Comparison of ENCODE assay signal across 34 cellular contexts in the genomic region with DNA sequence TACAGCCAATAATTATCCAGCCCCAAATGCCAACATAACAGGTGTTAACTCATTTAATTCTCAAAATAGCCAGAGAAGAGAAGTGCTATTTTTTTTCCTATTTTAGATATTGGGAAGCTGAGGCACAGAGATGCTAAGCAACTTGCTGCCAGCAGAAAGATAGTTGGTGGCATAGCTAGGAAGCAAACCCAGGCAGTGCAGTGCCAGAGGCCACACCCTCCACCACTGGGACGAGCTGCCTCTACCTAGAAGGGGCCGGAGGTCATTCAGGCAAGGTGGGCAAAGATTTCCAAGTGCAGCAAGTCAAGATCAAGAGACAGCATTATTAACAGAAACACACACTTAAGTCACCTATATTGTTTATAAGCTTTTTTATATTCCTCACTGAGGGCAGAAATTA.
"Had no signal": no experiment of that assay in that cellular context is flagged by ENCODE, and none has a peak within 500 bp of the region (broad histone marks: within the 10 kb centered on the region; RNA-seq: fewer than 3 reads in every experiment).

No MANE protein-coding gene starts in this region.

- H3K4me1 Mint-ChIP-seq: activated B cell treated with CpG ODN at 0.5 μM for 24 hours; activated naive CD4-positive, alpha-beta T cell treated with anti-CD3 and anti-CD28 coated beads, Interleukin-2, amount 50 U/mL, for 24 hours; activated naive CD8-positive, alpha-beta T cell treated with anti-CD3 and anti-CD28 coated beads for 36 hours; activated naive CD8-positive, alpha-beta T cell treated with anti-CD3 and anti-CD28 coated beads, Interleukin-2, amount 50 U/mL, for 24 hours; endodermal cell; T-cell; T-helper 17 cell had no signal

- H3K4me3 Mint-ChIP-seq: activated B cell treated with CpG ODN at 0.5 μM for 24 hours; activated CD8-positive, alpha-beta T cell treated with anti-CD3 and anti-CD28 coated beads for 36 hours; activated naive CD4-positive, alpha-beta T cell treated with anti-CD3 and anti-CD28 coated beads for 36 hours; activated naive CD4-positive, alpha-beta T cell treated with anti-CD3 and anti-CD28 coated beads, Interleukin-2, amount 50 U/mL, for 24 hours; activated naive CD8-positive, alpha-beta T cell treated with anti-CD3 and anti-CD28 coated beads for 36 hours; activated naive CD8-positive, alpha-beta T cell treated with anti-CD3 and anti-CD28 coated beads, Interleukin-2, amount 50 U/mL, for 24 hours; activated T-helper 1 cell treated with anti-CD3 and anti-CD28 coated beads, Interleukin-12 subunit alpha, Interleukin-12 subunit beta, Interleukin-2, Interleukin-4 antibody, amounts not matched to agents 30 ng/mL and 10 ng/mL and 1 ng/mL, durations not matched to agents 14 hours and 24 hours and 36 hours; endodermal cell; T-cell; T-helper 17 cell; T-helper 2 cell treated with Interferon-gamma antibody and Interleukin-4, amounts not matched to agents 5 μg/mL and 100 μg/mL, for 36 hours had no signal

- H3K27ac ChIP-seq: adrenal gland, body of pancreas, colonic mucosa, foreskin keratinocyte, WERI-Rb-1 had no signal

- H3K27me3 Mint-ChIP-seq: activated B cell treated with CpG ODN at 0.5 μM for 24 hours; activated CD8-positive, alpha-beta T cell treated with anti-CD3 and anti-CD28 coated beads for 36 hours; activated naive CD4-positive, alpha-beta T cell treated with anti-CD3 and anti-CD28 coated beads, Interleukin-2, amount 50 U/mL, for 24 hours; activated naive CD8-positive, alpha-beta T cell treated with anti-CD3 and anti-CD28 coated beads for 36 hours; activated naive CD8-positive, alpha-beta T cell treated with anti-CD3 and anti-CD28 coated beads, Interleukin-2, amount 50 U/mL, for 24 hours; T-helper 17 cell had no signal

- H3K4me1 ChIP-seq: adrenal gland, body of pancreas, colonic mucosa, foreskin keratinocyte, gastrocnemius medialis had no signal

- H3K27me3 ChIP-seq: adrenal gland, body of pancreas, colonic mucosa, foreskin keratinocyte, gastrocnemius medialis, heart left ventricle had no signal

- H3K9me3 Mint-ChIP-seq: activated B cell treated with CpG ODN at 0.5 μM for 24 hours; activated naive CD8-positive, alpha-beta T cell treated with anti-CD3 and anti-CD28 coated beads for 36 hours; activated naive CD8-positive, alpha-beta T cell treated with anti-CD3 and anti-CD28 coated beads, Interleukin-2, amount 50 U/mL, for 24 hours; endodermal cell had no signal

- ATAC-seq: activated CD4-positive, CD25-positive, alpha-beta regulatory T cell treated with anti-CD3 and anti-CD28 coated beads, Interleukin-2, amount 50 U/mL, for 24 hours; activated CD8-positive, alpha-beta T cell treated with anti-CD3 and anti-CD28 coated beads for 36 hours; activated naive CD8-positive, alpha-beta T cell treated with anti-CD3 and anti-CD28 coated beads, Interleukin-2, amount 50 U/mL, for 24 hours; body of pancreas; esophagus mucosa; foreskin keratinocyte; gastrocnemius medialis; T-cell; T-helper 17 cell had no signal

- H3K27ac Mint-ChIP-seq: activated B cell treated with CpG ODN at 0.5 μM for 24 hours; activated CD8-positive, alpha-beta T cell treated with anti-CD3 and anti-CD28 coated beads for 36 hours; activated naive CD4-positive, alpha-beta T cell treated with anti-CD3 and anti-CD28 coated beads for 36 hours; activated naive CD4-positive, alpha-beta T cell treated with anti-CD3 and anti-CD28 coated beads, Interleukin-2, amount 50 U/mL, for 24 hours; activated naive CD8-positive, alpha-beta T cell treated with anti-CD3 and anti-CD28 coated beads for 36 hours; activated naive CD8-positive, alpha-beta T cell treated with anti-CD3 and anti-CD28 coated beads, Interleukin-2, amount 50 U/mL, for 24 hours; activated T-helper 1 cell treated with anti-CD3 and anti-CD28 coated beads, Interleukin-12 subunit alpha, Interleukin-12 subunit beta, Interleukin-2, Interleukin-4 antibody, amounts not matched to agents 30 ng/mL and 10 ng/mL and 1 ng/mL, durations not matched to agents 14 hours and 24 hours and 36 hours; activated T-helper 2 cell treated with anti-CD3 and anti-CD28 coated beads, Interferon-gamma antibody, Interleukin-2, Interleukin-4, amounts not matched to agents 10 μg/mL and 5 μg/mL and 100 μg/mL, durations not matched to agents 14 hours and 24 hours and 36 hours; endodermal cell; T-cell; T-helper 17 cell; T-helper 2 cell treated with Interferon-gamma antibody and Interleukin-4, amounts not matched to agents 5 μg/mL and 100 μg/mL, for 36 hours had no signal

- H3K36me3 ChIP-seq: adrenal gland, colonic mucosa, gastrocnemius medialis, heart left ventricle, WERI-Rb-1 had no signal

- DNase-seq: activated B cell treated with CpG ODN at 0.5 μM for 24 hours; activated CD4-positive, alpha-beta T cell treated with anti-CD3 and anti-CD28 coated beads for 48 hours; activated CD4-positive, alpha-beta T cell treated with anti-CD3 and anti-CD28 coated beads, Interleukin-2, amount 50 U/mL, for 1 hour; activated CD4-positive, alpha-beta T cell treated with anti-CD3 and anti-CD28 coated beads, Interleukin-2, amount 50 U/mL, for 48 hours; activated CD8-positive, alpha-beta memory T cell treated with anti-CD3 and anti-CD28 coated beads for 24 hours; activated CD8-positive, alpha-beta T cell treated with anti-CD3 and anti-CD28 coated beads for 36 hours; activated effector memory CD4-positive, alpha-beta T cell treated with anti-CD3 and anti-CD28 coated beads, Interleukin-2, amount 50 U/mL, for 16 hours; activated naive CD4-positive, alpha-beta T cell treated with anti-CD3 and anti-CD28 coated beads for 36 hours; activated naive CD8-positive, alpha-beta T cell treated with anti-CD3 and anti-CD28 coated beads for 36 hours; activated naive CD8-positive, alpha-beta T cell treated with anti-CD3 and anti-CD28 coated beads, Interleukin-2, amount 50 U/mL, for 24 hours; activated T-cell treated with anti-CD3 and anti-CD28 coated beads, Interleukin-2, amount 50 U/mL, for 48 hours; adrenal gland; amygdala; aorta; body of pancreas; central memory CD4-positive, alpha-beta T cell; cerebellar nuclear complex; colonic mucosa; effector memory CD4-positive, alpha-beta T cell; endodermal cell; foreskin keratinocyte; gastrocnemius medialis; glutamatergic neuron; heart left ventricle; T-cell; T-helper 17 cell; T1000; WERI-Rb-1 had no signal

- H3K9me3 ChIP-seq: adrenal gland, body of pancreas, colonic mucosa, gastrocnemius medialis had no signal

- H3K4me3 ChIP-seq: adrenal gland, body of pancreas, colonic mucosa, gastrocnemius medialis, heart left ventricle had no signal
